ENCODE assay signal across 1 cellular context in the genomic region with DNA sequence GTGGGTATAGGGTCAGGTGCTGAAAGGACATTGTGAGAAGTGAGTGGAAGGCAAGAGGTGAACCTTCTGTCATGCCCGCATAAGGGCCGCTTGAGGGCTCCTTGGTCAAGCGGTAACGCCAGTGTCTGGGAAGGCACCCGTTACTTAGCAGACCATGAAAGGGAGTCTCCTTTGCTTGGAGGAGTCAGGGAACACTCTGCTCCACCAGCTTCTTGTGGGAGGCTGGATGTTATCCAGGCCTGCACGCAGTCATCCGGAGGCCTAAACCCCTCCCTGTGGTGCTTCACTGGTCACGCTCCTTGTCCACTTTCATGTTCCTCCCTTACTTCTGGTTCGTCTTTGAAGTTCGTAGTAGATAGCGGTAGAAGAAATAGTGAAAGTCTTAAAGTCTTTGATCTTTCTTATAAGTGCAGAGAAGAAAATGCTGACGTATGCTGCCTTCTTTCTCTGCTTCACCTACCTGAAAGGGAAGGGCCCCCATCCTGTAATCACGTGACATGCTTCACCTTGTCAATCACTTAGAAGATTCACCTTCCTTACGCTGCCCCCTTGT.
A peak's percentile ranks its signal among the peaks of the same experiment; 100 is the strongest.
TF ChIP-seq lines count a peak whose summit lies in the region.
"Not testable (repeated sequence)": the region's sequence is repeated elsewhere in the genome, so short reads cannot be mapped to it uniquely, and the experiment has no call there.

No MANE protein-coding gene starts in this region.

TF ChIP-seq in HepG2, 621 proteins besides CTCF, POLR2A, EP300 and RAD21 (continues in another document):
- TF ChIP-seq, protein P1, sequence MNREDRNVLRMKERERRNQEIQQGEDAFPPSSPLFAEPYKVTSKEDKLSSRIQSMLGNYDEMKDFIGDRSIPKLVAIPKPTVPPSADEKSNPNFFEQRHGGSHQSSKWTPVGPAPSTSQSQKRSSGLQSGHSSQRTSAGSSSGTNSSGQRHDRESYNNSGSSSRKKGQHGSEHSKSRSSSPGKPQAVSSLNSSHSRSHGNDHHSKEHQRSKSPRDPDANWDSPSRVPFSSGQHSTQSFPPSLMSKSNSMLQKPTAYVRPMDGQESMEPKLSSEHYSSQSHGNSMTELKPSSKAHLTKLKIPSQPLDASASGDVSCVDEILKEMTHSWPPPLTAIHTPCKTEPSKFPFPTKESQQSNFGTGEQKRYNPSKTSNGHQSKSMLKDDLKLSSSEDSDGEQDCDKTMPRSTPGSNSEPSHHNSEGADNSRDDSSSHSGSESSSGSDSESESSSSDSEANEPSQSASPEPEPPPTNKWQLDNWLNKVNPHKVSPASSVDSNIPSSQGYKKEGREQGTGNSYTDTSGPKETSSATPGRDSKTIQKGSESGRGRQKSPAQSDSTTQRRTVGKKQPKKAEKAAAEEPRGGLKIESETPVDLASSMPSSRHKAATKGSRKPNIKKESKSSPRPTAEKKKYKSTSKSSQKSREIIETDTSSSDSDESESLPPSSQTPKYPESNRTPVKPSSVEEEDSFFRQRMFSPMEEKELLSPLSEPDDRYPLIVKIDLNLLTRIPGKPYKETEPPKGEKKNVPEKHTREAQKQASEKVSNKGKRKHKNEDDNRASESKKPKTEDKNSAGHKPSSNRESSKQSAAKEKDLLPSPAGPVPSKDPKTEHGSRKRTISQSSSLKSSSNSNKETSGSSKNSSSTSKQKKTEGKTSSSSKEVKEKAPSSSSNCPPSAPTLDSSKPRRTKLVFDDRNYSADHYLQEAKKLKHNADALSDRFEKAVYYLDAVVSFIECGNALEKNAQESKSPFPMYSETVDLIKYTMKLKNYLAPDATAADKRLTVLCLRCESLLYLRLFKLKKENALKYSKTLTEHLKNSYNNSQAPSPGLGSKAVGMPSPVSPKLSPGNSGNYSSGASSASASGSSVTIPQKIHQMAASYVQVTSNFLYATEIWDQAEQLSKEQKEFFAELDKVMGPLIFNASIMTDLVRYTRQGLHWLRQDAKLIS (CRISPR knock-in tag; IDR thresholded peaks at IDR 0.05), result 0 out of 2 replicates have a peak, but pooled peaks have one; percentile 44
- peak; percentile 42 for TF ChIP-seq STAG1 (CRISPR knock-in tag; IDR thresholded peaks at IDR 0.05)
- 0 out of 2 replicates have a peak, but pooled peaks have one; percentile 44 for TF ChIP-seq SMYD3 (CRISPR knock-in tag; IDR thresholded peaks at IDR 0.05)
- TF ChIP-seq SAP130 (CRISPR knock-in tag; IDR thresholded peaks at IDR 0.05; ENCODE audit: low read depth), result peak; percentile 5; the same call in 1 of the 2 replicates
- TF ChIP-seq ZFX (CRISPR knock-in tag; IDR thresholded peaks at IDR 0.05; ENCODE audit: low read depth), result peak; percentile 81
- peak; percentile 38; the same call in 1 of the 2 replicates for TF ChIP-seq ZNF501 (CRISPR knock-in tag; IDR thresholded peaks at IDR 0.05)
- 0 out of 2 replicates have a peak, but pooled peaks have one; percentile 33 for TF ChIP-seq ZNF414 (CRISPR knock-in tag; IDR thresholded peaks at IDR 0.05)
- peak; percentile 34; the same call in 1 of the 2 replicates for TF ChIP-seq TGIF2 (CRISPR knock-in tag; IDR thresholded peaks at IDR 0.05)
- 0 out of 2 replicates have a peak, but pooled peaks have one; percentile 21 for TF ChIP-seq ZNF317 (CRISPR knock-in tag; IDR thresholded peaks at IDR 0.05)
- peak; percentile 39; the same call in 1 of the 2 replicates for TF ChIP-seq SPEN (CRISPR knock-in tag; IDR thresholded peaks at IDR 0.05; ENCODE audit: low read depth)
- TF ChIP-seq TCF7 (IDR thresholded peaks at IDR 0.05; ENCODE audit: low read depth), result 0 out of 2 replicates have a peak, but pooled peaks have one; percentile 30
- TF ChIP-seq, protein P2, sequence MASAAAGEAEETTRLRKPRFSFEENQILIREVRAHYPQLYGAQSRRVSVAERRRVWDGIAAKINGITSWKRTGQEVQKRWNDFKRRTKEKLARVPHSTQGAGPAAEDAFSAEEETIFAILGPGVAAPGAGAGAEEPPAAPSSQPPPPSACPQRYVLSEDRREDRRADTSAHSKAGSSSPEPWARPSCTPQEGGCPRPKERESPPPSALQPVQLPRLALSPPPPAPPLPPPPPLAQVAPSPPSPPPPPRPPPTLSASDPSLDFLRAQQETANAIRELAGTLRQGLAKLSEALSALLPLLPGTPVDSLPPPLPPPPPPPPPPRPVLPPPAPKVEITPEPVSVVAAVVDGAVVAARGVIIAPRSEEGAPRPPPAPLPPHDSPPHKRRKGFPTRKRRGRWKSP (CRISPR knock-in tag; IDR thresholded peaks at IDR 0.05), result peak; percentile 62; the same call in 1 of the 2 replicates
- peak; percentile 70 to 78 for TF ChIP-seq MAFK (conservative IDR thresholded peaks at IDR 0.05 in 1 of 2, IDR thresholded peaks at IDR 0.05 in 1 of 2; ENCODE audit: low read length in 2 of 2)
- TF ChIP-seq ZNF605 (CRISPR knock-in tag; IDR thresholded peaks at IDR 0.05), result peak; percentile 68; the same call in 1 of the 2 replicates
- TF ChIP-seq, protein P3, sequence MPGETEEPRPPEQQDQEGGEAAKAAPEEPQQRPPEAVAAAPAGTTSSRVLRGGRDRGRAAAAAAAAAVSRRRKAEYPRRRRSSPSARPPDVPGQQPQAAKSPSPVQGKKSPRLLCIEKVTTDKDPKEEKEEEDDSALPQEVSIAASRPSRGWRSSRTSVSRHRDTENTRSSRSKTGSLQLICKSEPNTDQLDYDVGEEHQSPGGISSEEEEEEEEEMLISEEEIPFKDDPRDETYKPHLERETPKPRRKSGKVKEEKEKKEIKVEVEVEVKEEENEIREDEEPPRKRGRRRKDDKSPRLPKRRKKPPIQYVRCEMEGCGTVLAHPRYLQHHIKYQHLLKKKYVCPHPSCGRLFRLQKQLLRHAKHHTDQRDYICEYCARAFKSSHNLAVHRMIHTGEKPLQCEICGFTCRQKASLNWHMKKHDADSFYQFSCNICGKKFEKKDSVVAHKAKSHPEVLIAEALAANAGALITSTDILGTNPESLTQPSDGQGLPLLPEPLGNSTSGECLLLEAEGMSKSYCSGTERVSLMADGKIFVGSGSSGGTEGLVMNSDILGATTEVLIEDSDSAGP (CRISPR knock-in tag; IDR thresholded peaks at IDR 0.05; ENCODE audit: borderline replicate concordance), result 0 out of 2 replicates have a peak, but pooled peaks have one; percentile 9
- 0 out of 2 replicates have a peak, but pooled peaks have one; percentile 35 for TF ChIP-seq ZNF556 (CRISPR knock-in tag; IDR thresholded peaks at IDR 0.05; ENCODE audit: borderline replicate concordance)
- TF ChIP-seq RAD51 (IDR thresholded peaks at IDR 0.05; ENCODE audit: borderline replicate concordance), result peak; percentile 83
- TF ChIP-seq SNAPC2 (CRISPR knock-in tag; IDR thresholded peaks at IDR 0.05), result peak; percentile 70; the same call in 1 of the 2 replicates
- TF ChIP-seq KAT7 (CRISPR knock-in tag; IDR thresholded peaks at IDR 0.05; ENCODE audit: borderline replicate concordance), result 0 out of 2 replicates have a peak, but pooled peaks have one; percentile 30
- TF ChIP-seq TARDBP (CRISPR knock-in tag; IDR thresholded peaks at IDR 0.05), result 0 out of 2 replicates have a peak, but pooled peaks have one; percentile 30
- TF ChIP-seq ZNF230 (CRISPR knock-in tag; IDR thresholded peaks at IDR 0.05), result peak; percentile 34; the same call in 1 of the 2 replicates
- TF ChIP-seq ELF3 (CRISPR knock-in tag; IDR thresholded peaks at IDR 0.05), result peak; percentile 29; the same call in 1 of the 2 replicates
- 0 out of 2 replicates have a peak, but pooled peaks have one; percentile 0 for TF ChIP-seq MAX (IDR thresholded peaks at IDR 0.05)
- 0 out of 2 replicates have a peak, but pooled peaks have one; percentile 43 for TF ChIP-seq ZNF275 (CRISPR knock-in tag; IDR thresholded peaks at IDR 0.05; ENCODE audit: borderline replicate concordance)
- TF ChIP-seq ZFY (CRISPR knock-in tag; IDR thresholded peaks at IDR 0.05), result peak; percentile 65
- TF ChIP-seq KMT2A (CRISPR knock-in tag; IDR thresholded peaks at IDR 0.05), result peak; percentile 31; the same call in 1 of the 2 replicates
- TF ChIP-seq BHLHE40 (IDR thresholded peaks at IDR 0.05; ENCODE audit: low read length), result 0 out of 2 replicates have a peak, but pooled peaks have one; percentile 28
- 0 out of 2 replicates have a peak, but pooled peaks have one; percentile 43 for TF ChIP-seq HNF1B (CRISPR knock-in tag; IDR thresholded peaks at IDR 0.05)
- peak; percentile 30; the same call in 1 of the 2 replicates for TF ChIP-seq ARNTL (CRISPR knock-in tag; IDR thresholded peaks at IDR 0.05)
- TF ChIP-seq, protein P4, sequence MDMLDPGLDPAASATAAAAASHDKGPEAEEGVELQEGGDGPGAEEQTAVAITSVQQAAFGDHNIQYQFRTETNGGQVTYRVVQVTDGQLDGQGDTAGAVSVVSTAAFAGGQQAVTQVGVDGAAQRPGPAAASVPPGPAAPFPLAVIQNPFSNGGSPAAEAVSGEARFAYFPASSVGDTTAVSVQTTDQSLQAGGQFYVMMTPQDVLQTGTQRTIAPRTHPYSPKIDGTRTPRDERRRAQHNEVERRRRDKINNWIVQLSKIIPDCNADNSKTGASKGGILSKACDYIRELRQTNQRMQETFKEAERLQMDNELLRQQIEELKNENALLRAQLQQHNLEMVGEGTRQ (IDR thresholded peaks at IDR 0.05; ENCODE audit: low read depth, low read length), result 0 out of 2 replicates have a peak, but pooled peaks have one; percentile 36
- TF ChIP-seq, protein P4 (CRISPR knock-in tag; IDR thresholded peaks at IDR 0.05; ENCODE audit: borderline replicate concordance), result peak; percentile 57; the same call in 1 of the 2 replicates
- TF ChIP-seq SMAD3 (CRISPR knock-in tag; IDR thresholded peaks at IDR 0.05), result 0 out of 2 replicates have a peak, but pooled peaks have one; percentile 24
- TF ChIP-seq MAFF (IDR thresholded peaks at IDR 0.05; ENCODE audit: low read depth, low read length), result peak; percentile 74
- TF ChIP-seq ZNF589 (CRISPR knock-in tag; conservative IDR thresholded peaks at IDR 0.05), result 0 out of 2 replicates have a peak, but pooled peaks have one; percentile 43
- TF ChIP-seq, protein P5, sequence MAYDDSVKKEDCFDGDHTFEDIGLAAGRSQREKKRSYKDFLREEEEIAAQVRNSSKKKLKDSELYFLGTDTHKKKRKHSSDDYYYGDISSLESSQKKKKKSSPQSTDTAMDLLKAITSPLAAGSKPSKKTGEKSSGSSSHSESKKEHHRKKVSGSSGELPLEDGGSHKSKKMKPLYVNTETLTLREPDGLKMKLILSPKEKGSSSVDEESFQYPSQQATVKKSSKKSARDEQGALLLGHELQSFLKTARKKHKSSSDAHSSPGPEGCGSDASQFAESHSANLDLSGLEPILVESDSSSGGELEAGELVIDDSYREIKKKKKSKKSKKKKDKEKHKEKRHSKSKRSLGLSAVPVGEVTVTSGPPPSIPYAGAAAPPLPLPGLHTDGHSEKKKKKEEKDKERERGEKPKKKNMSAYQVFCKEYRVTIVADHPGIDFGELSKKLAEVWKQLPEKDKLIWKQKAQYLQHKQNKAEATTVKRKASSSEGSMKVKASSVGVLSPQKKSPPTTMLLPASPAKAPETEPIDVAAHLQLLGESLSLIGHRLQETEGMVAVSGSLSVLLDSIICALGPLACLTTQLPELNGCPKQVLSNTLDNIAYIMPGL (CRISPR knock-in tag; IDR thresholded peaks at IDR 0.05; ENCODE audit: borderline replicate concordance in 1 of 2, low read depth in 1 of 2), result peak; percentile 50 to 68; a peak in 2 of 4 replicates
- peak; percentile 38; the same call in 1 of the 2 replicates for TF ChIP-seq ZSCAN21 (CRISPR knock-in tag; IDR thresholded peaks at IDR 0.05; ENCODE audit: borderline replicate concordance)
- TF ChIP-seq CREB1 (IDR thresholded peaks at IDR 0.05), result peak; percentile 4; the same call in 1 of the 2 replicates
- not testable (repeated sequence) for TF ChIP-seq CREB1 (CRISPR knock-in tag; IDR thresholded peaks at IDR 0.05)
